3 cellular contexts compared by ENCODE assay signal in genomic region chr2:187407407-187408084, GRCh38.
TF ChIP-seq lines count a peak whose summit lies in the region.

No MANE protein-coding gene starts in this region.

TF ChIP-seq in HEK293, 187 proteins besides CTCF, POLR2A, EP300 and RAD21:
- no peak for TF ChIP-seq ZNF302 (tag by site-specific recombination; IDR thresholded peaks at IDR 0.05; ENCODE audit: low read depth)
- TF ChIP-seq ZBTB17 (tag by site-specific recombination; IDR thresholded peaks at IDR 0.05), result no peak
- peak; percentile 66 for TF ChIP-seq SCRT2 (tag by site-specific recombination; IDR thresholded peaks at IDR 0.05)

TF ChIP-seq in IMR-90, 13 proteins besides CTCF, POLR2A, EP300 and RAD21:
- no peak for TF ChIP-seq BHLHE40 (IDR thresholded peaks at IDR 0.05; ENCODE audit: low read depth, low read length)
- no peak for TF ChIP-seq NFE2L2 (IDR thresholded peaks at IDR 0.05; ENCODE audit: low read depth, low read length)
- no peak for TF ChIP-seq CHD1 (IDR thresholded peaks at IDR 0.05; ENCODE audit: low read depth, low read length)
- TF ChIP-seq MAFK (IDR thresholded peaks at IDR 0.05; ENCODE audit: low read depth, low read length), result peak; percentile 81

TF ChIP-seq in K562, 482 proteins besides CTCF, POLR2A, EP300 and RAD21:
- TF ChIP-seq MAFK (IDR thresholded peaks at IDR 0.05; ENCODE audit: low read length) (peak; percentile 65; the same call in 1 of the 2 replicates), C11orf30 (IDR thresholded peaks at IDR 0.05; ENCODE audit: low read depth) (peak; percentile 61), MAFG (tag; conservative IDR thresholded peaks at IDR 0.05) (peak; percentile 49), ZNF316 (IDR thresholded peaks at IDR 0.05) (peak; percentile 86), ZNF511 (CRISPR knock-in tag; IDR thresholded peaks at IDR 0.05) (no peak), CHAMP1 (IDR thresholded peaks at IDR 0.05) (no peak), MAFF (IDR thresholded peaks at IDR 0.05; ENCODE audit: low read length) (peak; percentile 71)
TF ChIP-seq in K562: peak in this region for 5.
